In genomic region chr6:139844907-139845306, GRCh38 we compare ENCODE assay signal across 34 cellular contexts.
DNase-seq lines count a peak whose midpoint lies in the region; ATAC-seq and TF ChIP-seq lines count a peak whose summit lies in the region.
"Had no signal": no experiment of that assay in that cellular context is flagged by ENCODE, and none has a peak within 500 bp of the region (broad histone marks: within the 10 kb centered on the region; RNA-seq: fewer than 3 reads in every experiment).

No MANE protein-coding gene starts in this region.

- ATAC-seq in Right ventricle myocardium superior (ENCODE audit: poor library complexity) (peak; percentile 19), Right ventricle myocardium inferior (no peak), left ventricle myocardium superior (peak; percentile 43), memory B cell (ENCODE audit: low read depth) (no peak), GM21515 (IDR thresholded peaks at IDR 0.05; ENCODE audit: unreplicated experiment) (no peak)
- ATAC-seq in CD4-positive, alpha-beta T cell (ENCODE audit: poor library complexity): no peak
- ATAC-seq: A549; CD8-positive, alpha-beta T cell had no signal

- peaks cover 0 to 1% of the 10 kb centered on the region in 2 donors for H3K9me3 ChIP-seq in right atrium auricular region
- H3K9me3 ChIP-seq in CD4-positive, alpha-beta T cell (ENCODE audit: control insufficient read depth, low read length): no peaks in the 10 kb centered on the region
- H3K9me3 ChIP-seq: A549; BE2C; BLaER1; BLaER1 treated with 17β-estradiol and CSF1 and Interleukin-3, amounts not matched to agents 10 nM and 100 nM; Caco-2 had no signal

- H3K4me3 Mint-ChIP-seq in memory B cell (no peak overlapping the region), type B pancreatic cell (peak overlapping the region; percentile 4)
- H3K4me3 Mint-ChIP-seq in CD4-positive, alpha-beta T cell: no peak overlapping the region
- H3K4me3 Mint-ChIP-seq: B cell; CD14-positive monocyte; CD4-positive, alpha-beta memory T cell; CD4-positive, CD25-positive, alpha-beta regulatory T cell; CD8-positive, alpha-beta memory T cell; CD8-positive, alpha-beta T cell had no signal

- H3K4me1 ChIP-seq in right atrium auricular region: peaks cover 0 to 16% of the 10 kb centered on the region in 2 donors
- H3K4me1 ChIP-seq: A549, BE2C had no signal

- H3K27ac Mint-ChIP-seq in memory B cell (peak overlapping the region; percentile 21), type B pancreatic cell (no peak overlapping the region)
- H3K27ac Mint-ChIP-seq in CD4-positive, alpha-beta T cell: no peak overlapping the region
- H3K27ac Mint-ChIP-seq: B cell; CD4-positive, alpha-beta memory T cell; CD4-positive, CD25-positive, alpha-beta regulatory T cell; CD8-positive, alpha-beta memory T cell; CD8-positive, alpha-beta T cell had no signal

- H3K36me3 ChIP-seq in right atrium auricular region: no peaks in the 10 kb centered on the region
- H3K36me3 ChIP-seq: BE2C; BLaER1; BLaER1 treated with 17β-estradiol and CSF1 and Interleukin-3, amounts not matched to agents 10 nM and 100 nM had no signal

- H3K4me1 Mint-ChIP-seq in memory B cell (peaks cover 25% of the 10 kb centered on the region), type B pancreatic cell (ENCODE audit: unreplicated experiment) (peaks cover 20% of the 10 kb centered on the region)
- H3K4me1 Mint-ChIP-seq in CD4-positive, alpha-beta T cell (ENCODE audit: low read depth): no peaks in the 10 kb centered on the region
- H3K4me1 Mint-ChIP-seq: CD4-positive, CD25-positive, alpha-beta regulatory T cell had no signal

- no peaks in the 10 kb centered on the region for H3K27me3 ChIP-seq in right atrium auricular region
- no peaks in the 10 kb centered on the region for H3K27me3 ChIP-seq in CD4-positive, alpha-beta T cell (ENCODE audit: control insufficient read depth, insufficient read depth, low read length)
- H3K27me3 ChIP-seq: BE2C; BLaER1; BLaER1 treated with 17β-estradiol and CSF1 and Interleukin-3, amounts not matched to agents 10 nM and 100 nM had no signal

- no peak for TF ChIP-seq CTCF in right atrium auricular region (IDR thresholded peaks at IDR 0.05)
- no peak for TF ChIP-seq CTCF in type B pancreatic cell (conservative IDR thresholded peaks at IDR 0.05)
- no peak for TF ChIP-seq CTCF in CD4-positive, alpha-beta T cell (IDR thresholded peaks at IDR 0.05)

- intact Hi-C loops in Right ventricle myocardium superior (cut with DNase I) (no loop called here), Right ventricle myocardium inferior (cut with DNase I) (no loop called here), left ventricle myocardium superior (cut with micrococcal nuclease) (no loop called here)
- intact Hi-C loops in CD4-positive, alpha-beta T cell (cut with DNase I, micrococcal nuclease): no loop called here

- H3K4me3 ChIP-seq in right atrium auricular region: no peak overlapping the region
- H3K4me3 ChIP-seq: A549; BLaER1; BLaER1 treated with 17β-estradiol and CSF1 and Interleukin-3, amounts not matched to agents 10 nM and 100 nM had no signal

- H3K27ac ChIP-seq in right atrium auricular region: no peak overlapping the region
- H3K27ac ChIP-seq in CD4-positive, alpha-beta T cell (ENCODE audit: low read depth, low read length): no peak overlapping the region
- H3K27ac ChIP-seq: 22Rv1; A549; BLaER1; BLaER1 treated with 17β-estradiol and CSF1 and Interleukin-3, amounts not matched to agents 10 nM and 100 nM; C4-2B had no signal

- no peaks in the 10 kb centered on the region for H3K27me3 Mint-ChIP-seq in memory B cell
- H3K27me3 Mint-ChIP-seq in type B pancreatic cell: no peaks in the 10 kb centered on the region
- H3K27me3 Mint-ChIP-seq in CD4-positive, alpha-beta T cell: peaks cover 5% of the 10 kb centered on the region
- H3K27me3 Mint-ChIP-seq: B cell had no signal

- POLR2A ChIA-PET in CD4-positive, alpha-beta T cell (lab: Charles Lee): no interaction called here

- H3K36me3 Mint-ChIP-seq in memory B cell (peaks cover 4% of the 10 kb centered on the region), type B pancreatic cell (no peaks in the 10 kb centered on the region)
- no peaks in the 10 kb centered on the region for H3K36me3 Mint-ChIP-seq in CD4-positive, alpha-beta T cell (ENCODE audit: low read depth)
- H3K36me3 Mint-ChIP-seq: CD4-positive, alpha-beta memory T cell; CD4-positive, CD25-positive, alpha-beta regulatory T cell; CD8-positive, alpha-beta T cell had no signal

- H3K9me3 Mint-ChIP-seq in memory B cell: peaks cover 4% of the 10 kb centered on the region
- H3K9me3 Mint-ChIP-seq in type B pancreatic cell: peaks cover 5% of the 10 kb centered on the region
- no peaks in the 10 kb centered on the region for H3K9me3 Mint-ChIP-seq in CD4-positive, alpha-beta T cell
- H3K9me3 Mint-ChIP-seq: CD8-positive, alpha-beta memory T cell; CD8-positive, alpha-beta T cell had no signal

- CTCF ChIA-PET in CD4-positive, alpha-beta T cell (lab: Charles Lee): interaction anchor here (0.6 to 1.2 kb wide), 2 partner anchors 25 to 475 kb away, joined by 3 to 4 read pairs; no protein-coding TSS in a partner anchor

- DNase-seq in Right ventricle myocardium superior (no peak), Right ventricle myocardium inferior (ENCODE audit: missing footprints) (no peak), left ventricle myocardium superior (no peak), right atrium auricular region (ENCODE audit: low spot score) (no peak), memory B cell (ENCODE audit: low spot score in 2 of 2) (no peak), type B pancreatic cell (ENCODE audit: extremely low spot score, unreplicated experiment) (no peak)
- DNase-seq in CD4-positive, alpha-beta T cell: no peak
- DNase-seq: 8988T; ACHN; AML-193; BE2C; C1 segment of cervical spinal cord; Caco-2; Calu3; CD4-positive, alpha-beta memory T cell; CD4-positive, CD25-positive, alpha-beta regulatory T cell; CD8-positive, alpha-beta memory T cell; CD8-positive, alpha-beta T cell; COR-L47; DMS 273 treated with DMSO at 0.1 percent for 48 hours; DMS153; DMS53; DMS79; DMS79 treated with DMSO at 0.1 percent for 48 hours; DND-41; EL had no signal

Comparison
In these comparisons a context has a peak if more than half of its experiments do, and no peak if none do; other contexts are left out.
1. ATAC-seq: peak in Right ventricle myocardium superior (single experiment) and left ventricle myocardium superior (single experiment); none in Right ventricle myocardium inferior (single experiment), memory B cell (single experiment), GM21515 (single experiment) and CD4-positive, alpha-beta T cell (single experiment).